Comparison of ENCODE assay signal across 16 cellular contexts in genomic region chr11:13298765-13299164, GRCh38.
"Had no signal": no experiment of that assay in that cellular context is flagged by ENCODE, and none has a peak within 500 bp of the region (broad histone marks: within the 10 kb centered on the region; RNA-seq: fewer than 3 reads in every experiment).

No MANE protein-coding gene starts in this region.

- H3K36me3 ChIP-seq: ascending aorta, lower lobe of right lung, transverse colon had no signal

- H2AFZ ChIP-seq: hepatocyte had no signal

- H3K4me2 ChIP-seq: hepatocyte had no signal

- H3K27ac Mint-ChIP-seq: progenitor cell of endocrine pancreas had no signal

- H3K4me3 Mint-ChIP-seq: activated naive CD8-positive, alpha-beta T cell treated with anti-CD3 and anti-CD28 coated beads for 36 hours; T-helper 2 cell treated with Interferon-gamma antibody and Interleukin-4, amounts not matched to agents 5 μg/mL and 100 μg/mL, for 36 hours had no signal

- DNase-seq: activated CD4-positive, alpha-beta T cell treated with anti-CD3 and anti-CD28 coated beads, Interleukin-2, amount 50 U/mL, for 1 hour; activated effector memory CD4-positive, alpha-beta T cell treated with Interleukin-2 at 50 U/mL for 16 hours; activated naive CD8-positive, alpha-beta T cell treated with anti-CD3 and anti-CD28 coated beads for 36 hours; mucosa of descending colon; naive thymus-derived CD8-positive, alpha-beta T cell; occipital lobe; stimulated activated CD4-positive, alpha-beta T cell treated with anti-CD3 and anti-CD28 coated beads, Interleukin-2, amount 100 ng/mL, for 24 hours; stimulated activated naive CD4-positive, alpha-beta T cell; transverse colon had no signal

- H3K9me3 ChIP-seq: ascending aorta, lower lobe of right lung, mucosa of descending colon, transverse colon had no signal

- H3K27ac ChIP-seq: ascending aorta, epithelial cell of prostate, hepatocyte, lower lobe of right lung, transverse colon had no signal

- ATAC-seq: Right ventricle myocardium inferior had no signal

- H3K27me3 ChIP-seq: ascending aorta, hepatocyte, transverse colon had no signal

- H3K27me3 Mint-ChIP-seq: activated naive CD8-positive, alpha-beta T cell treated with anti-CD3 and anti-CD28 coated beads for 36 hours had no signal

- H3K4me3 ChIP-seq: ascending aorta, hepatocyte, lower lobe of right lung, mucosa of descending colon, transverse colon had no signal
